ENCODE assay signal across 15 cellular contexts in the genomic region with DNA sequence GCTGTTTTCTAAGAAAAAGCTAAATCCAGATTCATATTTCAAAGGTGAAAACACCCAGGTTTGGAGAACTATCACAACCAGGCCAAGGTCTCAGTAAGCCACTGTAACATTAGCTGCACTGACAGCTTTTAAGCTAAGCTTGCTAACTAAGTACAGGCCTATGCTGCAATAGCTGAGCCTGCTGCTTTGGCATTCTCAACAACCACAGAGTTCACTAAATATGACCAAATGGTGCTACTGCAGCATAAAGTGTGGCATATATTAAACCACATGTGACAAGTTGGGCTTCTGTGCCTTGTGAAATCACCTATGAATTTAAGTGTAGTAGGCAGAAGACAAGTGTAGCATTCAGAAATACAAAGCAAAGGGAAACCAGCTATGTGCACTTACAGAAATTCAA.
DNase-seq lines count a peak whose midpoint lies in the region; TF ChIP-seq lines count a peak whose summit lies in the region.
"Had no signal": no experiment of that assay in that cellular context is flagged by ENCODE, and none has a peak within 500 bp of the region (broad histone marks: within the 10 kb centered on the region; RNA-seq: fewer than 3 reads in every experiment).

No MANE protein-coding gene starts in this region.

- H4K20me1 ChIP-seq in mammary epithelial cell (ENCODE audit: insufficient read depth, low read length), result no peaks in the 10 kb centered on the region

- dilution Hi-C loops in mammary epithelial cell (cut with HindIII; ENCODE audit: low sequenced_read_pairs), result no loop called here

- H3K4me1 ChIP-seq in mammary epithelial cell (ENCODE audit: insufficient read depth, low read length) (no peaks in the 10 kb centered on the region), breast epithelium (no peaks in the 10 kb centered on the region)
- H3K4me1 ChIP-seq: upper lobe of left lung had no signal

- H3K27ac Mint-ChIP-seq in chondrocyte (ENCODE audit: unreplicated experiment), result no peak overlapping the region
- H3K27ac Mint-ChIP-seq: activated naive CD4-positive, alpha-beta T cell treated with anti-CD3 and anti-CD28 coated beads, Interleukin-2, amount 50 U/mL, for 24 hours; H9 had no signal

- H3K4me3 Mint-ChIP-seq in chondrocyte (ENCODE audit: unreplicated experiment), result no peak overlapping the region
- H3K4me3 Mint-ChIP-seq: activated naive CD4-positive, alpha-beta T cell treated with anti-CD3 and anti-CD28 coated beads, Interleukin-2, amount 50 U/mL, for 24 hours; central memory CD8-positive, alpha-beta T cell; H9 had no signal

- TF ChIP-seq CTCF in mammary epithelial cell (conservative IDR thresholded peaks at IDR 0.05 in 1 of 2, IDR thresholded peaks at IDR 0.05 in 1 of 2; ENCODE audit: extremely low read depth in 1 of 2, insufficient read depth in 1 of 2, low read depth in 1 of 2, low read length in 2 of 2), result no peak
- TF ChIP-seq CTCF in breast epithelium (IDR thresholded peaks at IDR 0.05), result no peak
- TF ChIP-seq CTCF in fibroblast of pulmonary artery (IDR thresholded peaks at IDR 0.05; ENCODE audit: low read length, missing control alignments), result no peak
- TF ChIP-seq CTCF in chondrocyte (IDR thresholded peaks at IDR 0.05), result no peak
- TF ChIP-seq CTCF in GM13976 (IDR thresholded peaks at IDR 0.05; ENCODE audit: borderline replicate concordance, control extremely low read depth, extremely low read depth, insufficient read depth, missing control alignments), result no peak

- H3K4me2 ChIP-seq in mammary epithelial cell (ENCODE audit: insufficient read depth, low read depth, low read length), result no peak overlapping the region

- no peak for TF ChIP-seq POLR2A in breast epithelium (IDR thresholded peaks at IDR 0.05)

- peak; percentile 30 for DNase-seq in mammary epithelial cell
- no peak for DNase-seq in breast epithelium (ENCODE audit: low spot score in 2 of 2)
- DNase-seq in RPMI7951 (ENCODE audit: low read depth), result peak; percentile 83
- peak; percentile 52 for DNase-seq in fibroblast of pulmonary artery (ENCODE audit: low read depth)
- peak; percentile 57 for DNase-seq in stromal cell of bone marrow (ENCODE audit: low read depth)
- DNase-seq in chondrocyte (ENCODE audit: low spot score), result no peak
- DNase-seq in GM13976 (ENCODE audit: low spot score), result no peak
- no peak for DNase-seq in NCI-H2029 (lab: John Stamatoyannopoulos, UW)
- DNase-seq: activated CD4-positive, alpha-beta T cell treated with anti-CD3 and anti-CD28 coated beads for 1 hour; H9; NCI-H1105; NCI-H226; upper lobe of left lung had no signal

- CTCF ChIA-PET in mammary epithelial cell (lab: Charles Lee; ENCODE audit: low non-redundant PET), result no interaction called here

- no TSS peak for BruUV-seq in mammary epithelial cell (replicated peaks; lab: Mats Ljungman, UMichigan)

- intact Hi-C loops in mammary epithelial cell (cut with micrococcal nuclease), result loop anchor here (10.0 kb wide), 1 partner anchor 1194 kb away; no protein-coding TSS in a partner anchor
- intact Hi-C loops in breast epithelium (cut with DNase I; ENCODE audit: low total_unique reads), result no loop called here

- peaks cover 16% of the 10 kb centered on the region for H3K9me3 Mint-ChIP-seq in chondrocyte (ENCODE audit: low read depth)
- H3K9me3 Mint-ChIP-seq: activated naive CD4-positive, alpha-beta T cell treated with anti-CD3 and anti-CD28 coated beads, Interleukin-2, amount 50 U/mL, for 24 hours had no signal

- in situ Hi-C loops in mammary epithelial cell (cut with MboI; ENCODE audit: low sequenced_read_pairs in 2 of 2), result no loop called here
- in situ Hi-C loops in GM13976 (cut with MboI; ENCODE audit: low sequenced_read_pairs, unreplicated experiment), result no loop called here

- no peak overlapping the region for H3K4me3 ChIP-seq in mammary epithelial cell (replicated peaks in 1 of 3; ENCODE audit: insufficient read depth in 1 of 3, low read depth in 2 of 3, low read length in 3 of 3)
- H3K4me3 ChIP-seq in breast epithelium, result no peak overlapping the region
- no peak overlapping the region for H3K4me3 ChIP-seq in fibroblast of pulmonary artery (replicated peaks; ENCODE audit: low read depth, low read length)
- H3K4me3 ChIP-seq: upper lobe of left lung had no signal

- H3K9me3 ChIP-seq in mammary epithelial cell (replicated peaks; ENCODE audit: insufficient read depth, low read length), result no peaks in the 10 kb centered on the region
- H3K9me3 ChIP-seq in breast epithelium, result peaks cover 0 to 17% of the 10 kb centered on the region in 2 donors

- no peaks in the 10 kb centered on the region for H3K36me3 Mint-ChIP-seq in chondrocyte (ENCODE audit: low read depth)
- H3K36me3 Mint-ChIP-seq: activated naive CD4-positive, alpha-beta T cell treated with anti-CD3 and anti-CD28 coated beads, Interleukin-2, amount 50 U/mL, for 24 hours had no signal

- H2AFZ ChIP-seq in mammary epithelial cell (ENCODE audit: low read depth, low read length), result no peak overlapping the region

- H3K27ac ChIP-seq in mammary epithelial cell (ENCODE audit: insufficient read depth, low read depth, low read length), result no peak overlapping the region
- no peak overlapping the region for H3K27ac ChIP-seq in breast epithelium
- H3K27ac ChIP-seq: upper lobe of left lung had no signal

- no peaks in the 10 kb centered on the region for H3K79me2 ChIP-seq in mammary epithelial cell (ENCODE audit: insufficient read depth, low read length)

- H3K27me3 Mint-ChIP-seq in chondrocyte (ENCODE audit: low read depth), result no peaks in the 10 kb centered on the region
- H3K27me3 Mint-ChIP-seq: activated naive CD4-positive, alpha-beta T cell treated with anti-CD3 and anti-CD28 coated beads, Interleukin-2, amount 50 U/mL, for 24 hours; central memory CD8-positive, alpha-beta T cell had no signal

- peaks cover 4% of the 10 kb centered on the region for H3K4me1 Mint-ChIP-seq in chondrocyte (ENCODE audit: low read depth)
- H3K4me1 Mint-ChIP-seq: activated naive CD4-positive, alpha-beta T cell treated with anti-CD3 and anti-CD28 coated beads, Interleukin-2, amount 50 U/mL, for 24 hours; central memory CD8-positive, alpha-beta T cell had no signal

- H3K27me3 ChIP-seq in mammary epithelial cell (ENCODE audit: insufficient read depth, low read length), result no peaks in the 10 kb centered on the region
- no peaks in the 10 kb centered on the region for H3K27me3 ChIP-seq in breast epithelium
- H3K27me3 ChIP-seq: upper lobe of left lung had no signal

- H3K36me3 ChIP-seq in mammary epithelial cell (ENCODE audit: insufficient read depth, low read length), result no peaks in the 10 kb centered on the region
- H3K36me3 ChIP-seq in breast epithelium, result no peaks in the 10 kb centered on the region
- H3K36me3 ChIP-seq: upper lobe of left lung had no signal

- no peak overlapping the region for H3K9ac ChIP-seq in mammary epithelial cell (ENCODE audit: insufficient read depth, low read length)

Comparison
In these comparisons a context has a peak if more than half of its experiments do, and no peak if none do; other contexts are left out.
1. DNase-seq: peak in mammary epithelial cell (single experiment), RPMI7951 (single experiment), fibroblast of pulmonary artery (single experiment) and stromal cell of bone marrow (single experiment); none in breast epithelium (0 of 2), chondrocyte (single experiment), GM13976 (single experiment) and NCI-H2029 (single experiment).